25 cellular contexts compared by ENCODE assay signal in genomic region chr15:70151008-70151407, GRCh38.
"Had no signal": no experiment of that assay in that cellular context is flagged by ENCODE, and none has a peak within 500 bp of the region (broad histone marks: within the 10 kb centered on the region; RNA-seq: fewer than 3 reads in every experiment).

No MANE protein-coding gene starts in this region.

- H3K4me3 Mint-ChIP-seq: activated CD4-positive, alpha-beta memory T cell treated with anti-CD3 and anti-CD28 coated beads, Interleukin-2, amount 10 ng/mL, durations not matched to agents 7 days and 5 days; activated CD4-positive, alpha-beta T cell treated with anti-CD3 and anti-CD28 coated beads, Interleukin-2, amount 10 ng/mL, durations not matched to agents 7 days and 5 days; activated T-cell treated with anti-CD3 and anti-CD28 coated beads, Interleukin-2, amount 50 U/mL, for 4 hours; activated T-helper 17 cell treated with anti-CD3 and anti-CD28 coated beads, Interleukin-2, amount 50 U/mL, for 72 hours; nephron progenitor cell; stimulated activated naive B cell treated with anti-CD40 and anti-IgM and Interleukin-4, amounts not matched to agents 10 μg/mL and 1 μg/mL and 100 μg/mL, for 72 hours; WTC11 had no signal

- H3K9ac ChIP-seq: parathyroid adenoma had no signal

- H3K27me3 ChIP-seq: breast epithelium, gastroesophageal sphincter, hepatocyte, stomach, thyroid gland, upper lobe of right lung had no signal

- ATAC-seq: activated T-cell treated with anti-CD3 and anti-CD28 coated beads, Interleukin-2, amount 50 U/mL, for 4 hours; gastroesophageal sphincter; psoas muscle; stimulated activated naive B cell treated with anti-CD40 and anti-IgM and Interleukin-4, amounts not matched to agents 10 μg/mL and 1 μg/mL and 100 μg/mL, for 72 hours; upper lobe of right lung; WTC11 had no signal

- H3K36me3 ChIP-seq: breast epithelium, gastroesophageal sphincter, left ventricle myocardium inferior, stomach, thyroid gland, upper lobe of right lung had no signal

- H3K4me3 ChIP-seq: breast epithelium, gastroesophageal sphincter, hepatocyte, left ventricle myocardium inferior, lung, psoas muscle, smooth muscle cell, stomach, thyroid gland, upper lobe of right lung had no signal

- H3K9me3 Mint-ChIP-seq: activated CD4-positive, alpha-beta memory T cell treated with anti-CD3 and anti-CD28 coated beads, Interleukin-2, amount 10 ng/mL, durations not matched to agents 7 days and 5 days; activated CD4-positive, alpha-beta T cell treated with anti-CD3 and anti-CD28 coated beads, Interleukin-2, amount 10 ng/mL, durations not matched to agents 7 days and 5 days; activated T-cell treated with anti-CD3 and anti-CD28 coated beads, Interleukin-2, amount 50 U/mL, for 4 hours; activated T-helper 17 cell treated with anti-CD3 and anti-CD28 coated beads, Interleukin-2, amount 50 U/mL, for 72 hours; stimulated activated naive B cell treated with anti-CD40 and anti-IgM and Interleukin-4, amounts not matched to agents 10 μg/mL and 1 μg/mL and 100 μg/mL, for 72 hours; WTC11 had no signal

- DNase-seq: activated CD4-positive, alpha-beta memory T cell treated with anti-CD3 and anti-CD28 coated beads, Interleukin-2, amount 10 ng/mL, durations not matched to agents 7 days and 5 days; activated CD4-positive, alpha-beta T cell treated with anti-CD3 and anti-CD28 coated beads for 1 hour; activated CD4-positive, alpha-beta T cell treated with anti-CD3 and anti-CD28 coated beads, Interleukin-2, amount 10 ng/mL, durations not matched to agents 7 days and 5 days; activated gamma-delta T cell treated with Interleukin-2 at 50 U/mL for 16 hours; activated naive CD4-positive, alpha-beta T cell treated with anti-CD3 and anti-CD28 coated beads, Interleukin-2, amount 50 U/mL, for 16 hours; activated T-cell treated with anti-CD3 and anti-CD28 coated beads, Interleukin-2, amount 50 U/mL, for 4 hours; amniotic stem cell; central memory CD4-positive, alpha-beta T cell; islet precursor cell; left ventricle myocardium inferior; nephron progenitor cell; psoas muscle; stimulated activated CD4-positive, alpha-beta T cell treated with anti-CD3 and anti-CD28 coated beads, Interleukin-2, amount 100 ng/mL, for 24 hours; stimulated activated naive B cell treated with anti-CD40 and anti-IgM and Interleukin-4, amounts not matched to agents 10 μg/mL and 1 μg/mL and 100 μg/mL, for 72 hours; stomach; thyroid gland; upper lobe of right lung had no signal

- H3K79me2 ChIP-seq: hepatocyte, parathyroid adenoma had no signal

- H3K27me3 Mint-ChIP-seq: activated T-helper 17 cell treated with anti-CD3 and anti-CD28 coated beads, Interleukin-2, amount 50 U/mL, for 72 hours had no signal

- H2AFZ ChIP-seq: hepatocyte, parathyroid adenoma had no signal

- H3K4me1 ChIP-seq: breast epithelium, parathyroid adenoma had no signal

- H3K27ac Mint-ChIP-seq: activated CD4-positive, alpha-beta memory T cell treated with anti-CD3 and anti-CD28 coated beads, Interleukin-2, amount 10 ng/mL, durations not matched to agents 7 days and 5 days; activated CD4-positive, alpha-beta T cell treated with anti-CD3 and anti-CD28 coated beads, Interleukin-2, amount 10 ng/mL, durations not matched to agents 7 days and 5 days; activated T-helper 17 cell treated with anti-CD3 and anti-CD28 coated beads, Interleukin-2, amount 50 U/mL, for 72 hours; nephron progenitor cell; stimulated activated naive B cell treated with anti-CD40 and anti-IgM and Interleukin-4, amounts not matched to agents 10 μg/mL and 1 μg/mL and 100 μg/mL, for 72 hours; WTC11 had no signal

- H3K36me3 Mint-ChIP-seq: stimulated activated naive B cell treated with anti-CD40 and anti-IgM and Interleukin-4, amounts not matched to agents 10 μg/mL and 1 μg/mL and 100 μg/mL, for 72 hours; WTC11 had no signal

- H3K27ac ChIP-seq: breast epithelium, gastroesophageal sphincter, hepatocyte, left ventricle myocardium inferior, parathyroid adenoma, psoas muscle, thyroid gland, upper lobe of right lung had no signal

- H3K4me1 Mint-ChIP-seq: activated CD4-positive, alpha-beta memory T cell treated with anti-CD3 and anti-CD28 coated beads, Interleukin-2, amount 10 ng/mL, durations not matched to agents 7 days and 5 days; activated CD4-positive, alpha-beta T cell treated with anti-CD3 and anti-CD28 coated beads, Interleukin-2, amount 10 ng/mL, durations not matched to agents 7 days and 5 days; activated T-helper 17 cell treated with anti-CD3 and anti-CD28 coated beads, Interleukin-2, amount 50 U/mL, for 72 hours had no signal

- H3K9me3 ChIP-seq: breast epithelium, gastroesophageal sphincter, left ventricle myocardium inferior, psoas muscle, stomach, thyroid gland, upper lobe of right lung had no signal

- H3K4me2 ChIP-seq: hepatocyte, smooth muscle cell had no signal
